12 cellular contexts compared by ENCODE assay signal in genomic region chr10:125154529-125154928, GRCh38. TPM values are rescaled to one million over a fixed set of nuclear protein-coding genes. Genes with fewer than 3 reads are reported as not detected.
A peak's percentile ranks its signal among the peaks of the same experiment; 100 is the strongest.
DNase-seq lines count a peak whose midpoint lies in the region; ATAC-seq and TF ChIP-seq lines count a peak whose summit lies in the region.
"Had no signal": no experiment of that assay in that cellular context is flagged by ENCODE, and none has a peak within 500 bp of the region (broad histone marks: within the 10 kb centered on the region; RNA-seq: fewer than 3 reads in every experiment).

No MANE protein-coding gene starts in this region.

- H3K9me3 ChIP-seq in heart left ventricle: no peaks in the 10 kb centered on the region
- no peaks in the 10 kb centered on the region for H3K9me3 ChIP-seq in upper lobe of right lung

- TF ChIP-seq CTCF in heart left ventricle (IDR thresholded peaks at IDR 0.05): no peak
- TF ChIP-seq CTCF in epithelial cell of proximal tubule (conservative IDR thresholded peaks at IDR 0.05; ENCODE audit: low read depth, low read length): no peak
- TF ChIP-seq CTCF in upper lobe of right lung (IDR thresholded peaks at IDR 0.05): no peak

- no peaks in the 10 kb centered on the region for H3K27me3 Mint-ChIP-seq in natural killer cell treated with Interleukin-12 subunit alpha and Interleukin-12 subunit beta and Interleukin-15 and Interleukin-18, amount 100 ng/mL, for 72 hours
- H3K27me3 Mint-ChIP-seq in activated naive CD8-positive, alpha-beta T cell treated with anti-CD3 and anti-CD28 coated beads for 36 hours: peaks cover 81% of the 10 kb centered on the region

- no peak for DNase-seq in heart left ventricle
- no peak for DNase-seq in left ventricle myocardium superior
- no peak for DNase-seq in epithelial cell of proximal tubule (ENCODE audit: low read depth)
- no peak for DNase-seq in natural killer cell treated with Interleukin-12 subunit alpha and Interleukin-12 subunit beta and Interleukin-15 and Interleukin-18, amount 100 ng/mL, for 72 hours (ENCODE audit: low spot score)
- no peak for DNase-seq in upper lobe of right lung
- no peak for DNase-seq in posterior cingulate gyrus
- DNase-seq in activated naive CD8-positive, alpha-beta T cell treated with anti-CD3 and anti-CD28 coated beads for 36 hours: no peak
- DNase-seq: activated naive CD8-positive, alpha-beta T cell treated with anti-CD3 and anti-CD28 coated beads, Interleukin-2, amount 10 ng/mL, durations not matched to agents 7 days and 5 days; HCEC 1CT; NCI-H69 had no signal

- H3K4me1 Mint-ChIP-seq in natural killer cell treated with Interleukin-12 subunit alpha and Interleukin-12 subunit beta and Interleukin-15 and Interleukin-18, amount 100 ng/mL, for 72 hours (ENCODE audit: low read depth in 2 of 2): peaks cover 70% of the 10 kb centered on the region in 2 donors
- no peaks in the 10 kb centered on the region for H3K4me1 Mint-ChIP-seq in activated naive CD8-positive, alpha-beta T cell treated with anti-CD3 and anti-CD28 coated beads for 36 hours

- no peaks in the 10 kb centered on the region for H3K9me3 Mint-ChIP-seq in natural killer cell treated with Interleukin-12 subunit alpha and Interleukin-12 subunit beta and Interleukin-15 and Interleukin-18, amount 100 ng/mL, for 72 hours
- no peaks in the 10 kb centered on the region for H3K9me3 Mint-ChIP-seq in activated naive CD8-positive, alpha-beta T cell treated with anti-CD3 and anti-CD28 coated beads for 36 hours
- H3K9me3 Mint-ChIP-seq: activated naive CD8-positive, alpha-beta T cell treated with anti-CD3 and anti-CD28 coated beads, Interleukin-2, amount 10 ng/mL, durations not matched to agents 7 days and 5 days had no signal

- WGBS in heart left ventricle, 4 donors: 10 to 21% (median 12%) methylated on average over 6 of the region's 6 CpGs

- H3K4me1 ChIP-seq in heart left ventricle (peaks cover 18 to 89% (median 73%) of the 10 kb centered on the region in 12 donors), upper lobe of right lung (peaks cover 69% of the 10 kb centered on the region)

- no peak for TF ChIP-seq POLR2A in heart left ventricle (IDR thresholded peaks at IDR 0.05)

- H3K4me3 ChIP-seq in heart left ventricle: peak overlapping the region in 9 of 12 donors; percentile 5 to 41 (median 17)
- peak overlapping the region; percentile 42 for H3K4me3 ChIP-seq in epithelial cell of proximal tubule (ENCODE audit: low read depth, low read length)
- H3K4me3 ChIP-seq in upper lobe of right lung: peak overlapping the region; percentile 7

- H3K27ac ChIP-seq in heart left ventricle: peak overlapping the region; percentile 31 to 99 (median 72)
- peak overlapping the region; percentile 55 for H3K27ac ChIP-seq in upper lobe of right lung
- H3K27ac ChIP-seq: KMS-11 had no signal

- intact Hi-C loops in heart left ventricle (cut with DNase I) (loop anchor here in 5 of 10 donors (5.0 to 10.0 kb wide), 4 partner anchors 87 to 240 kb away; no protein-coding TSS in a partner anchor), left ventricle myocardium superior (cut with micrococcal nuclease) (loop anchor here (10.0 kb wide), 1 partner anchor 70 kb away; no protein-coding TSS in a partner anchor), upper lobe of right lung (cut with DNase I) (loop anchor here (10.0 kb wide), 1 partner anchor 100 kb away; no protein-coding TSS in a partner anchor), posterior cingulate gyrus (cut with DNase I) (no loop called here)

- peak overlapping the region; percentile 51 to 94 for H3K27ac Mint-ChIP-seq in natural killer cell treated with Interleukin-12 subunit alpha and Interleukin-12 subunit beta and Interleukin-15 and Interleukin-18, amount 100 ng/mL, for 72 hours
- no peak overlapping the region for H3K27ac Mint-ChIP-seq in activated naive CD8-positive, alpha-beta T cell treated with anti-CD3 and anti-CD28 coated beads for 36 hours
- H3K27ac Mint-ChIP-seq: activated naive CD8-positive, alpha-beta T cell treated with anti-CD3 and anti-CD28 coated beads, Interleukin-2, amount 10 ng/mL, durations not matched to agents 7 days and 5 days had no signal

- ATAC-seq in heart left ventricle (no peak), left ventricle myocardium superior (no peak), upper lobe of right lung (no peak), HG02852 (IDR thresholded peaks at IDR 0.05; ENCODE audit: unreplicated experiment) (no peak)
- no peak for ATAC-seq in natural killer cell treated with Interleukin-12 subunit alpha and Interleukin-12 subunit beta and Interleukin-15 and Interleukin-18, amount 100 ng/mL, for 72 hours

- H3K27me3 ChIP-seq in heart left ventricle (no peaks in the 10 kb centered on the region), upper lobe of right lung (no peaks in the 10 kb centered on the region)

- H3K4me3 Mint-ChIP-seq in natural killer cell treated with Interleukin-12 subunit alpha and Interleukin-12 subunit beta and Interleukin-15 and Interleukin-18, amount 100 ng/mL, for 72 hours: peak overlapping the region; percentile 41
- H3K4me3 Mint-ChIP-seq in activated naive CD8-positive, alpha-beta T cell treated with anti-CD3 and anti-CD28 coated beads for 36 hours: no peak overlapping the region
- H3K4me3 Mint-ChIP-seq: activated naive CD8-positive, alpha-beta T cell treated with anti-CD3 and anti-CD28 coated beads, Interleukin-2, amount 10 ng/mL, durations not matched to agents 7 days and 5 days had no signal

- H3K36me3 ChIP-seq in heart left ventricle: peaks cover 0 to 7% (median 0%) of the 10 kb centered on the region in 9 donors
- H3K36me3 ChIP-seq in upper lobe of right lung: no peaks in the 10 kb centered on the region

- H3K36me3 Mint-ChIP-seq in natural killer cell treated with Interleukin-12 subunit alpha and Interleukin-12 subunit beta and Interleukin-15 and Interleukin-18, amount 100 ng/mL, for 72 hours: no peaks in the 10 kb centered on the region
- H3K36me3 Mint-ChIP-seq in activated naive CD8-positive, alpha-beta T cell treated with anti-CD3 and anti-CD28 coated beads for 36 hours: no peaks in the 10 kb centered on the region
- H3K36me3 Mint-ChIP-seq: activated naive CD8-positive, alpha-beta T cell treated with anti-CD3 and anti-CD28 coated beads, Interleukin-2, amount 10 ng/mL, durations not matched to agents 7 days and 5 days had no signal

RNA-seq across cellular contexts. Expression of gene CTBP2, which starts 5.8 kb away (rescaled TPM):
- total RNA-seq in heart left ventricle (10 to 100 TPM; 23.9 to 45.5 (median 30.0) TPM), left ventricle myocardium superior (29.3 TPM), epithelial cell of proximal tubule (57.3 and 106 TPM in 2 replicates), upper lobe of right lung (66.7 TPM)
- polyA plus RNA-seq in heart left ventricle: 10 to 100 TPM; 10.1 to 29.1 TPM
- total RNA-seq in natural killer cell treated with Interleukin-12 subunit alpha and Interleukin-12 subunit beta and Interleukin-15 and Interleukin-18, amount 100 ng/mL, for 72 hours: 10 to 100 TPM; 61.3 to 76.4 TPM
- under 1 TPM in 1 of 2 experiments, not detected in 1; 0.25 TPM for total RNA-seq in activated naive CD8-positive, alpha-beta T cell treated with anti-CD3 and anti-CD28 coated beads for 36 hours

Comparison
In these comparisons a context has a peak if more than half of its experiments do, and no peak if none do; other contexts are left out.
1. RNA of gene CTBP2, which starts 5.8 kb away (total RNA-seq): 61.3 to 76.4 TPM in natural killer cell treated with Interleukin-12 subunit alpha and Interleukin-12 subunit beta and Interleukin-15 and Interleukin-18, amount 100 ng/mL, for 72 hours, 66.7 TPM in upper lobe of right lung (single experiment), 57.3 to 106 TPM in epithelial cell of proximal tubule, 23.9 to 45.5 TPM in heart left ventricle and 29.3 TPM in left ventricle myocardium superior (single experiment); 0.25 TPM in activated naive CD8-positive, alpha-beta T cell treated with anti-CD3 and anti-CD28 coated beads for 36 hours; every median in the first group is over 10 times any median in the second.
2. Peak in every context shown above with its lines, with median percentiles within 50 percentile points of each other: H3K4me3 ChIP-seq.